Comparison of ENCODE assay signal across 1 cellular context in the genomic region with DNA sequence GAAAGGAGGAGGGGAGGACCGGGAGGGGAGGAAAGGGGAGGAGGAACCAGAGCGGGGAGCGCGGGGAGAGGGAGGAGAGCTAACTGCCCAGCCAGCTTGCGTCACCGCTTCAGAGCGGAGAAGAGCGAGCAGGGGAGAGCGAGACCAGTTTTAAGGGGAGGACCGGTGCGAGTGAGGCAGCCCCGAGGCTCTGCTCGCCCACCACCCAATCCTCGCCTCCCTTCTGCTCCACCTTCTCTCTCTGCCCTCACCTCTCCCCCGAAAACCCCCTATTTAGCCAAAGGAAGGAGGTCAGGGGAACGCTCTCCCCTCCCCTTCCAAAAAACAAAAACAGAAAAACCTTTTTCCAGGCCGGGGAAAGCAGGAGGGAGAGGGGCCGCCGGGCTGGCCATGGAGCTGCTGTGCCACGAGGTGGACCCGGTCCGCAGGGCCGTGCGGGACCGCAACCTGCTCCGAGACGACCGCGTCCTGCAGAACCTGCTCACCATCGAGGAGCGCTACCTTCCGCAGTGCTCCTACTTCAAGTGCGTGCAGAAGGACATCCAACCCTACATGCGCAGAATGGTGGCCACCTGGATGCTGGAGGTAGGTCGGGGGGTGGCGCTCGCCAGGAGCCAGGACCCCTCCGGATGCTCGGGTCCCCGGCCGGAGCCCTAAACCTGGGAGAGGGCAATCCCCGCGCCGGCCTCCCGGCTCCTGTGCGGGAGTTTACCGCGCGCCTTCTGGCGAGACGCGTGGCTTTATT.
TF ChIP-seq lines count a peak whose summit lies in the region.

CCND2 (plus strand) TSS at position 112 of the 745 bp plus-strand sequence; CDS start at position 391, 279 bp downstream.

TF ChIP-seq in HEK293, 187 proteins besides CTCF, POLR2A, EP300 and RAD21 (continued from another document and continues in another):
- TF ChIP-seq ZBTB11 (tag by site-specific recombination; conservative IDR thresholded peaks at IDR 0.05; ENCODE audit: low read depth) (peak; percentile 69), GFI1B (tag by site-specific recombination; IDR thresholded peaks at IDR 0.05) (no peak), ZNF555 (tag by site-specific recombination; conservative IDR thresholded peaks at IDR 0.05) (no peak), ZNF266 (tag by site-specific recombination; IDR thresholded peaks at IDR 0.05; ENCODE audit: low read depth) (no peak), SP3 (tag by site-specific recombination; IDR thresholded peaks at IDR 0.05) (peak; percentile 85), ZNF426 (tag by site-specific recombination; IDR thresholded peaks at IDR 0.05) (no peak), KLF8 (tag by site-specific recombination; IDR thresholded peaks at IDR 0.05) (peak; percentile 89; the same call in 1 of the 2 replicates), ZNF621 (tag by site-specific recombination; IDR thresholded peaks at IDR 0.05) (no peak), ZNF768 (tag by site-specific recombination; IDR thresholded peaks at IDR 0.05) (no peak), ZSCAN5A (tag by site-specific recombination; IDR thresholded peaks at IDR 0.05) (no peak), ZNF48 (tag by site-specific recombination; IDR thresholded peaks at IDR 0.05) (no peak), ZNF560 (tag by site-specific recombination; IDR thresholded peaks at IDR 0.05; ENCODE audit: borderline replicate concordance) (no peak), ZBTB20 (tag by site-specific recombination; IDR thresholded peaks at IDR 0.05) (peak; percentile 21; the same call in 1 of the 2 replicates), MEIS1 (CRISPR knock-in tag; IDR thresholded peaks at IDR 0.05; ENCODE audit: borderline replicate concordance) (no peak), PRDM2 (tag by site-specific recombination; IDR thresholded peaks at IDR 0.05; ENCODE audit: borderline replicate concordance) (0 out of 2 replicates have a peak, but pooled peaks have one; percentile 63), ZNF10 (tag by site-specific recombination; IDR thresholded peaks at IDR 0.05) (peak; percentile 45; the same call in 1 of the 2 replicates), REPIN1 (tag by site-specific recombination; IDR thresholded peaks at IDR 0.05; ENCODE audit: low read depth) (0 out of 2 replicates have a peak, but pooled peaks have one; percentile 33), ZNF707 (tag by site-specific recombination; IDR thresholded peaks at IDR 0.05) (no peak), ZNF549 (tag by site-specific recombination; IDR thresholded peaks at IDR 0.05) (no peak), ZNF366 (tag by site-specific recombination; conservative IDR thresholded peaks at IDR 0.05) (peak; percentile 74), SALL2 (tag by site-specific recombination; IDR thresholded peaks at IDR 0.05; ENCODE audit: borderline replicate concordance) (no peak)
- TF ChIP-seq, protein P1, sequence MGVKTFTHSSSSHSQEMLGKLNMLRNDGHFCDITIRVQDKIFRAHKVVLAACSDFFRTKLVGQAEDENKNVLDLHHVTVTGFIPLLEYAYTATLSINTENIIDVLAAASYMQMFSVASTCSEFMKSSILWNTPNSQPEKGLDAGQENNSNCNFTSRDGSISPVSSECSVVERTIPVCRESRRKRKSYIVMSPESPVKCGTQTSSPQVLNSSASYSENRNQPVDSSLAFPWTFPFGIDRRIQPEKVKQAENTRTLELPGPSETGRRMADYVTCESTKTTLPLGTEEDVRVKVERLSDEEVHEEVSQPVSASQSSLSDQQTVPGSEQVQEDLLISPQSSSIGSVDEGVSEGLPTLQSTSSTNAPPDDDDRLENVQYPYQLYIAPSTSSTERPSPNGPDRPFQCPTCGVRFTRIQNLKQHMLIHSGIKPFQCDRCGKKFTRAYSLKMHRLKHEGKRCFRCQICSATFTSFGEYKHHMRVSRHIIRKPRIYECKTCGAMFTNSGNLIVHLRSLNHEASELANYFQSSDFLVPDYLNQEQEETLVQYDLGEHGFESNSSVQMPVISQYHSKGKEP (tag by site-specific recombination; IDR thresholded peaks at IDR 0.05) = no peak
- TF ChIP-seq, protein P2, sequence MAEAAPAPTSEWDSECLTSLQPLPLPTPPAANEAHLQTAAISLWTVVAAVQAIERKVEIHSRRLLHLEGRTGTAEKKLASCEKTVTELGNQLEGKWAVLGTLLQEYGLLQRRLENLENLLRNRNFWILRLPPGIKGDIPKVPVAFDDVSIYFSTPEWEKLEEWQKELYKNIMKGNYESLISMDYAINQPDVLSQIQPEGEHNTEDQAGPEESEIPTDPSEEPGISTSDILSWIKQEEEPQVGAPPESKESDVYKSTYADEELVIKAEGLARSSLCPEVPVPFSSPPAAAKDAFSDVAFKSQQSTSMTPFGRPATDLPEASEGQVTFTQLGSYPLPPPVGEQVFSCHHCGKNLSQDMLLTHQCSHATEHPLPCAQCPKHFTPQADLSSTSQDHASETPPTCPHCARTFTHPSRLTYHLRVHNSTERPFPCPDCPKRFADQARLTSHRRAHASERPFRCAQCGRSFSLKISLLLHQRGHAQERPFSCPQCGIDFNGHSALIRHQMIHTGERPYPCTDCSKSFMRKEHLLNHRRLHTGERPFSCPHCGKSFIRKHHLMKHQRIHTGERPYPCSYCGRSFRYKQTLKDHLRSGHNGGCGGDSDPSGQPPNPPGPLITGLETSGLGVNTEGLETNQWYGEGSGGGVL (tag by site-specific recombination; IDR thresholded peaks at IDR 0.05) = peak; percentile 100
- TF ChIP-seq, protein P3, sequence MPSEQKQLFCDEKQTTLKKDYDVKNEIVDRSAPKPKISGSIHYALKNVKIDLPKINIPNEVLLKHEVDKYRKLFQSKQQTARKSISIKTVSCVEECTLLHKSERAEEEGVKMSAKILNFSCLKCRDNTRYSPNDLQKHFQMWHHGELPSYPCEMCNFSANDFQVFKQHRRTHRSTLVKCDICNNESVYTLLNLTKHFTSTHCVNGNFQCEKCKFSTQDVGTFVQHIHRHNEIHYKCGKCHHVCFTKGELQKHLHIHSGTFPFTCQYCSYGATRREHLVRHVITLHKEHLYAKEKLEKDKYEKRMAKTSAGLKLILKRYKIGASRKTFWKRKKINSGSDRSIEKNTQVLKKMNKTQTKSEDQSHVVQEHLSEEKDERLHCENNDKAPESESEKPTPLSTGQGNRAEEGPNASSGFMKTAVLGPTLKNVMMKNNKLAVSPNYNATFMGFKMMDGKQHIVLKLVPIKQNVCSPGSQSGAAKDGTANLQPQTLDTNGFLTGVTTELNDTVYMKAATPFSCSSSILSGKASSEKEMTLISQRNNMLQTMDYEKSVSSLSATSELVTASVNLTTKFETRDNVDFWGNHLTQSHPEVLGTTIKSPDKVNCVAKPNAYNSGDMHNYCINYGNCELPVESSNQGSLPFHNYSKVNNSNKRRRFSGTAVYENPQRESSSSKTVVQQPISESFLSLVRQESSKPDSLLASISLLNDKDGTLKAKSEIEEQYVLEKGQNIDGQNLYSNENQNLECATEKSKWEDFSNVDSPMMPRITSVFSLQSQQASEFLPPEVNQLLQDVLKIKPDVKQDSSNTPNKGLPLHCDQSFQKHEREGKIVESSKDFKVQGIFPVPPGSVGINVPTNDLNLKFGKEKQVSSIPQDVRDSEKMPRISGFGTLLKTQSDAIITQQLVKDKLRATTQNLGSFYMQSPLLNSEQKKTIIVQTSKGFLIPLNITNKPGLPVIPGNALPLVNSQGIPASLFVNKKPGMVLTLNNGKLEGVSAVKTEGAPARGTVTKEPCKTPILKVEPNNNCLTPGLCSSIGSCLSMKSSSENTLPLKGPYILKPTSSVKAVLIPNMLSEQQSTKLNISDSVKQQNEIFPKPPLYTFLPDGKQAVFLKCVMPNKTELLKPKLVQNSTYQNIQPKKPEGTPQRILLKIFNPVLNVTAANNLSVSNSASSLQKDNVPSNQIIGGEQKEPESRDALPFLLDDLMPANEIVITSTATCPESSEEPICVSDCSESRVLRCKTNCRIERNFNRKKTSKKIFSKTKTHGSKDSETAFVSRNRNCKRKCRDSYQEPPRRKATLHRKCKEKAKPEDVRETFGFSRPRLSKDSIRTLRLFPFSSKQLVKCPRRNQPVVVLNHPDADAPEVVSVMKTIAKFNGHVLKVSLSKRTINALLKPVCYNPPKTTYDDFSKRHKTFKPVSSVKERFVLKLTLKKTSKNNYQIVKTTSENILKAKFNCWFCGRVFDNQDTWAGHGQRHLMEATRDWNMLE (tag by site-specific recombination; conservative IDR thresholded peaks at IDR 0.05; ENCODE audit: low read depth) = no peak
- TF ChIP-seq, protein P4, sequence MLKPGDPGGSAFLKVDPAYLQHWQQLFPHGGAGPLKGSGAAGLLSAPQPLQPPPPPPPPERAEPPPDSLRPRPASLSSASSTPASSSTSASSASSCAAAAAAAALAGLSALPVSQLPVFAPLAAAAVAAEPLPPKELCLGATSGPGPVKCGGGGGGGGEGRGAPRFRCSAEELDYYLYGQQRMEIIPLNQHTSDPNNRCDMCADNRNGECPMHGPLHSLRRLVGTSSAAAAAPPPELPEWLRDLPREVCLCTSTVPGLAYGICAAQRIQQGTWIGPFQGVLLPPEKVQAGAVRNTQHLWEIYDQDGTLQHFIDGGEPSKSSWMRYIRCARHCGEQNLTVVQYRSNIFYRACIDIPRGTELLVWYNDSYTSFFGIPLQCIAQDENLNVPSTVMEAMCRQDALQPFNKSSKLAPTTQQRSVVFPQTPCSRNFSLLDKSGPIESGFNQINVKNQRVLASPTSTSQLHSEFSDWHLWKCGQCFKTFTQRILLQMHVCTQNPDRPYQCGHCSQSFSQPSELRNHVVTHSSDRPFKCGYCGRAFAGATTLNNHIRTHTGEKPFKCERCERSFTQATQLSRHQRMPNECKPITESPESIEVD (tag by site-specific recombination; IDR thresholded peaks at IDR 0.05) = no peak
- TF ChIP-seq, protein P5, sequence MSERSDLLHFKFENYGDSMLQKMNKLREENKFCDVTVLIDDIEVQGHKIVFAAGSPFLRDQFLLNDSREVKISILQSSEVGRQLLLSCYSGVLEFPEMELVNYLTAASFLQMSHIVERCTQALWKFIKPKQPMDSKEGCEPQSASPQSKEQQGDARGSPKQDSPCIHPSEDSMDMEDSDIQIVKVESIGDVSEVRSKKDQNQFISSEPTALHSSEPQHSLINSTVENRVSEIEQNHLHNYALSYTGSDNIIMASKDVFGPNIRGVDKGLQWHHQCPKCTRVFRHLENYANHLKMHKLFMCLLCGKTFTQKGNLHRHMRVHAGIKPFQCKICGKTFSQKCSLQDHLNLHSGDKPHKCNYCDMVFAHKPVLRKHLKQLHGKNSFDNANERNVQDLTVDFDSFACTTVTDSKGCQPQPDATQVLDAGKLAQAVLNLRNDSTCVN (tag by site-specific recombination; optimal IDR thresholded peaks at IDR 0.05) = peak; percentile 76
